Comparison of ENCODE assay signal across 8 cellular contexts in genomic region chr2:221571108-221571390, GRCh38. TPM values are rescaled to one million over a fixed set of nuclear protein-coding genes. Genes with fewer than 3 reads are reported as not detected.
DNase-seq lines count a peak whose midpoint lies in the region; ATAC-seq and TF ChIP-seq lines count a peak whose summit lies in the region.

No MANE protein-coding gene starts in this region.

- WGBS in sigmoid colon, 2 donors: 0 to 1% methylated on average over 18 of the region's 18 CpGs

- no peak for ATAC-seq in GM18517 (IDR thresholded peaks at IDR 0.05; ENCODE audit: unreplicated experiment)

- peaks cover 37% of the 10 kb centered on the region for H3K27me3 ChIP-seq in H7 (ENCODE audit: control insufficient read depth, insufficient read depth, low read length)
- H3K27me3 ChIP-seq in sigmoid colon: peaks cover 0 to 17% (median 0%) of the 10 kb centered on the region in 3 donors

- intact Hi-C loops in sigmoid colon (cut with DNase I): loop anchor here (2.0 to 5.0 kb wide), 2 partner anchors 144 to 218 kb away; no protein-coding TSS in a partner anchor

- H3K4me3 ChIP-seq in H7 (ENCODE audit: insufficient read depth, low read depth, low read length) (peak overlapping the region; percentile 67), fibroblast of the aortic adventitia (ENCODE audit: low read depth, low read length) (peak overlapping the region; percentile 89), sigmoid colon (peak overlapping the region; percentile 69 to 93 (median 78))

- H3K36me3 ChIP-seq in H7 (replicated peaks; ENCODE audit: control insufficient read depth, insufficient read depth, low read length) (no peaks in the 10 kb centered on the region), sigmoid colon (no peaks in the 10 kb centered on the region)

- DNase-seq in H7 (no peak), fibroblast of the aortic adventitia (ENCODE audit: low read depth) (peak; percentile 20), sigmoid colon (no peak), SHP77 (lab: John Stamatoyannopoulos, UW) (no peak), GM13976 (ENCODE audit: low spot score) (no peak), HPDE6-E6E7 (ENCODE audit: extremely low spot score) (no peak)
- DNase-seq in activated CD4-positive, alpha-beta T cell treated with anti-CD3 and anti-CD28 coated beads, Interleukin-2, amount 50 U/mL, for 4 hours: peak; percentile 21 to 22

- H3K27ac ChIP-seq in sigmoid colon: peak overlapping the region in 3 of 4 donors; percentile 91 to 93 (median 92)

- TF ChIP-seq CTCF in fibroblast of the aortic adventitia (IDR thresholded peaks at IDR 0.05; ENCODE audit: insufficient read depth, low read length) (no peak), sigmoid colon (IDR thresholded peaks at IDR 0.05) (no peak), GM13976 (IDR thresholded peaks at IDR 0.05; ENCODE audit: borderline replicate concordance, control extremely low read depth, extremely low read depth, insufficient read depth, missing control alignments) (no peak)

- peaks cover 0 to 53% (median 32%) of the 10 kb centered on the region in 4 donors for H3K4me1 ChIP-seq in sigmoid colon

- no peak for TF ChIP-seq POLR2A in sigmoid colon (IDR thresholded peaks at IDR 0.05)

- TF ChIP-seq EP300 in sigmoid colon (IDR thresholded peaks at IDR 0.05): no peak

- in situ Hi-C loops in GM13976 (cut with MboI; ENCODE audit: low sequenced_read_pairs, unreplicated experiment): loop anchor here (25.0 kb wide), 1 partner anchor 884 kb away; no protein-coding TSS in a partner anchor

- H3K9me3 ChIP-seq in sigmoid colon: no peaks in the 10 kb centered on the region

RNA-seq across cellular contexts. Expression of gene EPHA4, which starts 1.1 kb away (rescaled TPM):
- 9.9 and 20.2 TPM in 2 replicates for total RNA-seq in H7 (2014; rRNA removed; shearing (Covaris generic))
- total RNA-seq in fibroblast of the aortic adventitia (ENCODE audit: low replicate concordance) (13.9 and 26.7 TPM in 2 replicates), sigmoid colon (10 to 100 TPM; 26.9 to 50.7 (median 37.0) TPM)
- polyA plus RNA-seq in sigmoid colon: 1 to 10 TPM; 1.2 to 4.8 (median 1.8) TPM

Comparison
In these comparisons a context has a peak if more than half of its experiments do, and no peak if none do; other contexts are left out.
1. DNase-seq: peak in activated CD4-positive, alpha-beta T cell treated with anti-CD3 and anti-CD28 coated beads, Interleukin-2, amount 50 U/mL, for 4 hours (2 of 2) and fibroblast of the aortic adventitia (single experiment); none in H7 (single experiment), sigmoid colon (single experiment), SHP77 (0 of 2), GM13976 (single experiment) and HPDE6-E6E7 (single experiment).
2. Peak in every context shown above with its lines, with median percentiles within 50 percentile points of each other: H3K4me3 ChIP-seq.